ENCODE assay signal across 9 cellular contexts in genomic region chr11:75447415-75447814, GRCh38. TPM values are rescaled to one million over a fixed set of nuclear protein-coding genes. Genes with fewer than 3 reads are reported as not detected.
"Had no signal": no experiment of that assay in that cellular context is flagged by ENCODE, and none has a peak within 500 bp of the region (broad histone marks: within the 10 kb centered on the region; RNA-seq: fewer than 3 reads in every experiment).

No MANE protein-coding gene starts in this region.

- H3K4me3 ChIP-seq: GM23248, HAP-1, K562 had no signal

- H3K9ac ChIP-seq: GM23248 had no signal

- H3K4me1 ChIP-seq: HAP-1 had no signal

- H3K9me3 ChIP-seq: HAP-1 had no signal

- H3K36me3 ChIP-seq: HAP-1 had no signal

- H3K27ac ChIP-seq: GM23248, HL-60 had no signal

- DNase-seq: GM23248, GOT3, H7 had no signal

- H2AFZ ChIP-seq: GM23248 had no signal

RNA-seq across cellular contexts. Expression of gene KLHL35, which starts 14.4 kb away (rescaled TPM):
- total RNA-seq: H4, HepG2, HT1080, K562 had no signal
- polyA plus RNA-seq: HepG2, K562 had no signal
